Comparison of ENCODE assay signal across 8 cellular contexts in the genomic region with DNA sequence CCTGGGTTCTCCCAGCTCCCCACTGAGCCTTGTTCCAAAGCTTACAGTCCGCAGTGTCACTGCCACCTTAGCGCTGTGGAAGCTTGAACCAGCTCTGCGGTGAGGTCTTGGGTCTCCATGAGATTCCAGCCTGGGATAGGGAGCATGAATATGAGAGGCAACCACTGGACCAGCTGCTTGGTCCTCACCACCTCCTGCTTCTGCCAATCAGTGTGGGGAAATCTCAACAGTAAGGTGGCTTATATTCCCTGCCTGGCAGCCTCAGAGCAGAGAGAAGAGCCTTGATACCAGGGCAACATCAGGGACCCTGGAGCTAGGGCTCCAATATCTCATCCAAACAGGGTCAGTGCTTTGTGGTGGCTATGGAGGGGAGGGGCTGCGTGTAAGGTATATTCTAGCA. TPM values are rescaled to one million over a fixed set of nuclear protein-coding genes. Genes with fewer than 3 reads are reported as not detected.
DNase-seq lines count a peak whose midpoint lies in the region; ATAC-seq and TF ChIP-seq lines count a peak whose summit lies in the region.

No MANE protein-coding gene starts in this region.

- POLR2A ChIA-PET in activated B cell treated with CpG ODN at 0.5 μM for 24 hours (lab: Charles Lee) = interaction anchor here (0.7 to 6.8 kb wide), 28 partner anchors 10 to 1035 kb away, joined by 3 to 222 read pairs (median 12); a partner anchor contains a TSS

- H3K4me3 ChIP-seq in right atrium auricular region = peak overlapping the region; percentile 61 to 70

- H3K27me3 Mint-ChIP-seq in activated B cell treated with CpG ODN at 0.5 μM for 24 hours = no peaks in the 10 kb centered on the region
- H3K27me3 Mint-ChIP-seq in stimulated activated naive B cell treated with anti-CD40 and anti-IgM and Interleukin-4, amounts not matched to agents 10 μg/mL and 1 μg/mL and 100 μg/mL, for 72 hours = no peaks in the 10 kb centered on the region

- no peaks in the 10 kb centered on the region for H3K27me3 ChIP-seq in right atrium auricular region

- DNase-seq in NCI-H524 (lab: John Stamatoyannopoulos, UW) = peak; percentile 15 to 50
- no peak for DNase-seq in NCI-H524 treated with DMSO at 0.1 percent for 48 hours (lab: John Stamatoyannopoulos, UW)
- DNase-seq in activated B cell treated with CpG ODN at 0.5 μM for 24 hours = no peak
- DNase-seq in right atrium auricular region (ENCODE audit: low spot score) = no peak
- DNase-seq in stimulated activated naive B cell treated with anti-CD40 and anti-IgM and Interleukin-4, amounts not matched to agents 10 μg/mL and 1 μg/mL and 100 μg/mL, for 72 hours = no peak

- CTCF ChIA-PET in activated B cell treated with CpG ODN at 0.5 μM for 24 hours (lab: Charles Lee) = interaction anchor here (0.9 to 3.9 kb wide), 6 partner anchors 13 to 142 kb away, joined by 3 to 18 read pairs (median 6); no protein-coding TSS in a partner anchor

- H3K36me3 ChIP-seq in right atrium auricular region = no peaks in the 10 kb centered on the region

- peaks cover 0 to 32% of the 10 kb centered on the region in 2 donors for H3K4me1 ChIP-seq in right atrium auricular region

- peaks cover 55% of the 10 kb centered on the region for H3K36me3 Mint-ChIP-seq in activated B cell treated with CpG ODN at 0.5 μM for 24 hours (ENCODE audit: low read depth)
- peaks cover 3 to 10% of the 10 kb centered on the region in 2 donors for H3K36me3 Mint-ChIP-seq in stimulated activated naive B cell treated with anti-CD40 and anti-IgM and Interleukin-4, amounts not matched to agents 10 μg/mL and 1 μg/mL and 100 μg/mL, for 72 hours

- peak overlapping the region; percentile 98 for H3K27ac Mint-ChIP-seq in activated B cell treated with CpG ODN at 0.5 μM for 24 hours
- H3K27ac Mint-ChIP-seq in stimulated activated naive B cell treated with anti-CD40 and anti-IgM and Interleukin-4, amounts not matched to agents 10 μg/mL and 1 μg/mL and 100 μg/mL, for 72 hours = peak overlapping the region; percentile 96

- H3K4me1 Mint-ChIP-seq in activated B cell treated with CpG ODN at 0.5 μM for 24 hours = peaks cover 61% of the 10 kb centered on the region
- peaks cover 46 to 51% of the 10 kb centered on the region in 2 donors for H3K4me1 Mint-ChIP-seq in stimulated activated naive B cell treated with anti-CD40 and anti-IgM and Interleukin-4, amounts not matched to agents 10 μg/mL and 1 μg/mL and 100 μg/mL, for 72 hours

- ATAC-seq in activated B cell treated with CpG ODN at 0.5 μM for 24 hours (ENCODE audit: low read depth) (no peak), GM18909 (IDR thresholded peaks at IDR 0.05; ENCODE audit: poor library complexity, unreplicated experiment) (no peak), HG03280 (IDR thresholded peaks at IDR 0.05; ENCODE audit: unreplicated experiment) (no peak), HG03432 (IDR thresholded peaks at IDR 0.05; ENCODE audit: unreplicated experiment) (no peak)
- no peak for ATAC-seq in stimulated activated naive B cell treated with anti-CD40 and anti-IgM and Interleukin-4, amounts not matched to agents 10 μg/mL and 1 μg/mL and 100 μg/mL, for 72 hours (replicated peaks)

- no peak for TF ChIP-seq CTCF in activated B cell treated with CpG ODN at 0.5 μM for 24 hours (IDR thresholded peaks at IDR 0.05)
- no peak for TF ChIP-seq CTCF in right atrium auricular region (IDR thresholded peaks at IDR 0.05)

- intact Hi-C loops in activated B cell treated with CpG ODN at 0.5 μM for 24 hours (cut with micrococcal nuclease) = loop anchor here (1.0 to 5.0 kb wide), 9 partner anchors 9 to 252 kb away; no protein-coding TSS in a partner anchor

- peak overlapping the region; percentile 97 for H3K4me3 Mint-ChIP-seq in activated B cell treated with CpG ODN at 0.5 μM for 24 hours
- peak overlapping the region; percentile 87 to 98 for H3K4me3 Mint-ChIP-seq in stimulated activated naive B cell treated with anti-CD40 and anti-IgM and Interleukin-4, amounts not matched to agents 10 μg/mL and 1 μg/mL and 100 μg/mL, for 72 hours

- H3K9me3 ChIP-seq in right atrium auricular region = no peaks in the 10 kb centered on the region

- H3K27ac ChIP-seq in right atrium auricular region = peak overlapping the region; percentile 84 to 86

- H3K9me3 Mint-ChIP-seq in activated B cell treated with CpG ODN at 0.5 μM for 24 hours = no peaks in the 10 kb centered on the region
- no peaks in the 10 kb centered on the region for H3K9me3 Mint-ChIP-seq in stimulated activated naive B cell treated with anti-CD40 and anti-IgM and Interleukin-4, amounts not matched to agents 10 μg/mL and 1 μg/mL and 100 μg/mL, for 72 hours

RNA-seq across cellular contexts. Expression of a gene that starts 0.9 kb away (rescaled TPM):
- total RNA-seq in activated B cell treated with CpG ODN at 0.5 μM for 24 hours (1,441 and 1,546 TPM in 2 replicates), right atrium auricular region (10 to 100 TPM; 26.8 to 37.3 TPM)

Comparison
In these comparisons a context has a peak if more than half of its experiments do, and no peak if none do; other contexts are left out.
1. DNase-seq: peak in NCI-H524 (2 of 2); none in NCI-H524 treated with DMSO at 0.1 percent for 48 hours (single experiment), activated B cell treated with CpG ODN at 0.5 μM for 24 hours (single experiment), right atrium auricular region (single experiment) and stimulated activated naive B cell treated with anti-CD40 and anti-IgM and Interleukin-4, amounts not matched to agents 10 μg/mL and 1 μg/mL and 100 μg/mL, for 72 hours (single experiment).
2. RNA of a gene that starts 0.9 kb away (total RNA-seq): 1,441 to 1,546 TPM in activated B cell treated with CpG ODN at 0.5 μM for 24 hours; 26.8 to 37.3 TPM in right atrium auricular region; every median in the first group is over 10 times any median in the second.